Comparison of ENCODE assay signal across 7 cellular contexts in genomic region chr19:28130881-28131280, GRCh38.
DNase-seq lines count a peak whose midpoint lies in the region; FAIRE-seq and TF ChIP-seq lines count a peak whose summit lies in the region.
"Not testable (repeated sequence)": the region's sequence is repeated elsewhere in the genome, so short reads cannot be mapped to it uniquely, and the experiment has no call there.

No MANE protein-coding gene starts in this region.

- not testable (repeated sequence) for H3K9me3 Mint-ChIP-seq in glutamatergic neuron (ENCODE audit: unreplicated experiment); nephron

- not testable (repeated sequence) for H4K8ac ChIP-seq in trophoblast cell (ENCODE audit: low read depth, low read length)

- H3K36me3 Mint-ChIP-seq in glutamatergic neuron (ENCODE audit: unreplicated experiment); nephron (ENCODE audit: low read depth): not testable (repeated sequence)

- H3K27ac ChIP-seq in WERI-Rb-1 (peak overlapping the region; percentile 55), trophoblast cell (ENCODE audit: low read depth, low read length) (peak overlapping the region; percentile 46)

- H2BK5ac ChIP-seq in trophoblast cell (ENCODE audit: low read depth, low read length, poor library complexity), result peak overlapping the region; percentile 46

- H3K27me3 Mint-ChIP-seq in glutamatergic neuron (ENCODE audit: unreplicated experiment); nephron (ENCODE audit: low read depth): not testable (repeated sequence)

- H3K4ac ChIP-seq in trophoblast cell (ENCODE audit: low read depth, low read length), result peak overlapping the region; percentile 21

- WGBS in trophoblast cell (ENCODE audit: extremely low coverage, insufficient coverage, insufficient read length), result no CpG with 5 or more reads among the region's 8 CpGs

- not testable (repeated sequence) for TF ChIP-seq CTCF in WERI-Rb-1 (IDR thresholded peaks at IDR 0.05; ENCODE audit: low read depth, low read length); glutamatergic neuron (IDR thresholded peaks at IDR 0.05; ENCODE audit: partially characterized antibody, unreplicated experiment); nephron (IDR thresholded peaks at IDR 0.05; ENCODE audit: unreplicated experiment in 3 of 3)

- FAIRE-seq in urothelium cell line (lab: Jason Lieb, UNC), result peak; percentile 94

- H2BK120ac ChIP-seq in trophoblast cell (ENCODE audit: insufficient read depth, low read length, poor library complexity), result peak overlapping the region; percentile 11

- DNase-seq in NCI-H82 (lab: John Stamatoyannopoulos, UW), result peak; percentile 43
- DNase-seq in WERI-Rb-1, result peak; percentile 71
- not testable (repeated sequence) for DNase-seq in glutamatergic neuron; trophoblast cell; urothelium cell line (ENCODE audit: low spot score)
- DNase-seq in islet precursor cell, result peak; percentile 74

- H3K27me3 ChIP-seq in WERI-Rb-1 (ENCODE audit: insufficient read depth, low read depth, severe bottlenecking); trophoblast cell (ENCODE audit: insufficient read depth, low read length): not testable (repeated sequence)

- peak overlapping the region; percentile 46 for H4K91ac ChIP-seq in trophoblast cell (ENCODE audit: low read depth, low read length)

- H3K4me2 ChIP-seq in trophoblast cell (ENCODE audit: low read length), result not testable (repeated sequence)

- peaks cover 18 to 22% of the 10 kb centered on the region in 2 experiments for H3K4me1 ChIP-seq in trophoblast cell (ENCODE audit: control insufficient read depth in 1 of 2, insufficient read depth in 2 of 2, low read length in 2 of 2)

- not testable (repeated sequence) for H3K9me3 ChIP-seq in WERI-Rb-1 (ENCODE audit: severe bottlenecking); trophoblast cell (ENCODE audit: insufficient read depth, low read depth, low read length)

- H3K4me1 Mint-ChIP-seq in glutamatergic neuron (ENCODE audit: low read depth, unreplicated experiment) (peaks cover 15% of the 10 kb centered on the region), nephron (peaks cover 41% of the 10 kb centered on the region)

- not testable (repeated sequence) for H3K9ac ChIP-seq in trophoblast cell (ENCODE audit: low read length)

- peak overlapping the region; percentile 30 for H2BK12ac ChIP-seq in trophoblast cell (ENCODE audit: low read length)

- peaks cover 36% of the 10 kb centered on the region for H3K79me1 ChIP-seq in trophoblast cell (ENCODE audit: low read length)

- H2AFZ ChIP-seq in trophoblast cell (ENCODE audit: insufficient read depth, low read length, poor library complexity), result not testable (repeated sequence)

- H3K23ac ChIP-seq in trophoblast cell (ENCODE audit: low read length), result not testable (repeated sequence)

- peak overlapping the region; percentile 40 for H3K14ac ChIP-seq in trophoblast cell (ENCODE audit: low read length)

- not testable (repeated sequence) for H2AK5ac ChIP-seq in trophoblast cell (ENCODE audit: low read length)

- H3K4me3 Mint-ChIP-seq in glutamatergic neuron (ENCODE audit: unreplicated experiment); nephron: not testable (repeated sequence)

- not testable (repeated sequence) for H4K12ac ChIP-seq in trophoblast cell (ENCODE audit: low read depth, low read length)

- not testable (repeated sequence) for H3K18ac ChIP-seq in trophoblast cell (ENCODE audit: low read length)

- not testable (repeated sequence) for H3K36me3 ChIP-seq in WERI-Rb-1; trophoblast cell (ENCODE audit: control insufficient read depth in 1 of 2, insufficient read depth in 2 of 2, low read length in 2 of 2)

- not testable (repeated sequence) for H3K79me2 ChIP-seq in trophoblast cell (ENCODE audit: control insufficient read depth, insufficient read depth, low read length, poor library complexity)

- H3K4me3 ChIP-seq in WERI-Rb-1 (ENCODE audit: low read depth, low read length); trophoblast cell (ENCODE audit: low read depth, low read length): not testable (repeated sequence)

- peak overlapping the region; percentile 5 for H3K27ac Mint-ChIP-seq in glutamatergic neuron (ENCODE audit: unreplicated experiment)
- peak overlapping the region in 2 of 3 experiments; percentile 41 to 46 for H3K27ac Mint-ChIP-seq in nephron
